23 cellular contexts compared by ENCODE assay signal in the genomic region with DNA sequence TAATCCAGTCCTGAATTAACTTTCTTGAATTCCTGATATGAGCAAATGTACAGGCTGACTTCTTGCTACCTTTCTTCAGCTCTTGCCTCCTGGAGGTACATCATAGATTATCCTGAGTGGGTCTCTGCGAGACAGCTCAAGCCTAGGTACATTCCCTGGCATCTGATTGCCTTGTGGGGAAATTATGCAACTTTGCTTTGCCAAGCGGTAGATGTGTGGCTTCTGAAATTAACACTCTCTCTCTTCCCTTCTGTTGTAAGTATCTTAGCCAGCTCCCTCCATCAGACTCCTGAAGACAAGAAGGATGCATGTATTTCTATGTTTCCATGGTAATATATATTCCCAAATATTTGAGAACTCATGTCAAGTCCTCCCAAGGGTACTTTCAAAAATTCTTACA. TPM values are rescaled to one million over a fixed set of nuclear protein-coding genes. Genes with fewer than 3 reads are reported as not detected.
"Had no signal": no experiment of that assay in that cellular context is flagged by ENCODE, and none has a peak within 500 bp of the region (broad histone marks: within the 10 kb centered on the region; RNA-seq: fewer than 3 reads in every experiment).

No MANE protein-coding gene starts in this region.

- H3K4me2 ChIP-seq: KMS-11 had no signal

- H3K27ac ChIP-seq: HL-60, KMS-11, SJSA1, SK-N-MC had no signal

- H3K4me3 ChIP-seq: K562, SJSA1, SK-N-MC had no signal

- H3K36me3 Mint-ChIP-seq: IgD-negative memory B cell had no signal

- H3K36me3 ChIP-seq: SJSA1 had no signal

- H3K27ac Mint-ChIP-seq: IgD-negative memory B cell had no signal

- H3K9me3 Mint-ChIP-seq: IgD-negative memory B cell had no signal

- ATAC-seq: K562 had no signal

- DNase-seq: Kasumi-1, MM.1S, NCI-H1092 treated with DMSO at 0.1 percent for 48 hours, NCI-H1436, NCI-H187, NCI-H2029, NCI-H2081 treated with DMSO at 0.1 percent for 48 hours, NCI-H2171, NCI-H226, NCI-H446, NCI-H510A, NCI-H524 treated with DMSO at 0.1 percent for 48 hours, NCI-H69, NCI-H774, Right ventricle myocardium superior, RPMI8226, SIG-M5 had no signal

- H3K4me1 ChIP-seq: SJSA1 had no signal

- H3K9me3 ChIP-seq: SJSA1 had no signal

- H3K27me3 ChIP-seq: SJSA1 had no signal

- H3K4me3 Mint-ChIP-seq: IgD-negative memory B cell had no signal

RNA-seq across cellular contexts. Expression of a gene that starts 16.2 kb away (rescaled TPM):
- polyA plus RNA-seq: K562 had no signal
